In the genomic region with DNA sequence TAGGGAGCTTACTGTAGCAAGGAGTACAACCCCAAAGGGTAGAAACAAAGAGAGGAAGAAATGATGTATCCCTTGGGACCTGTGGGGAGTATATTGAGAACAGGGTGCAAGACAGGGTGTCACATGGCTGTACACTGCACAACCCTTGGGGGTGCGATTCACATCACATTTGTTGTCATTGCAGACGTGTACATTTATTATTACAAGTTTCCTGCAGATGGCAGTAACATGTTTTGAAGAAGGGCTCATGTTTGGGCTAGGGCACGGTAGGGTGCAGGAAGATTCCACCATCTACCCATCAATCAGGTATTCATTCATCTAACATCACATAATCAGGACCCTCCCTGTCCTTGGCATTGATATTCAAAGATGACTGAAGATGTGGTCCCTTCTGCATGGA, we compare ENCODE assay signal across 26 cellular contexts.
A peak's percentile ranks its signal among the peaks of the same experiment; 100 is the strongest.
DNase-seq lines count a peak whose midpoint lies in the region; ATAC-seq and TF ChIP-seq lines count a peak whose summit lies in the region.
"Had no signal": no experiment of that assay in that cellular context is flagged by ENCODE, and none has a peak within 500 bp of the region (broad histone marks: within the 10 kb centered on the region; RNA-seq: fewer than 3 reads in every experiment).

No MANE protein-coding gene starts in this region.

- H3K9ac ChIP-seq in OCI-LY1 (ENCODE audit: low read length): no peak overlapping the region
- H3K9ac ChIP-seq: KMS-11 had no signal

- H3K27me3 Mint-ChIP-seq in chondrocyte (ENCODE audit: low read depth): peaks cover 5% of the 10 kb centered on the region
- H3K27me3 Mint-ChIP-seq: activated naive CD8-positive, alpha-beta T cell had no signal

- H3K27ac ChIP-seq in OCI-LY1 (ENCODE audit: low read depth, low read length, poor library complexity, severe bottlenecking): no peak overlapping the region
- H3K27ac ChIP-seq in thyroid gland: no peak overlapping the region
- H3K27ac ChIP-seq: C4-2B, KMS-11, left ventricle myocardium inferior, SJSA1 had no signal

- H3K36me3 ChIP-seq in OCI-LY1 (ENCODE audit: insufficient read depth, low read length) (no peaks in the 10 kb centered on the region), thyroid gland (no peaks in the 10 kb centered on the region)
- H3K36me3 ChIP-seq: left ventricle myocardium inferior, SJSA1 had no signal

- no peaks in the 10 kb centered on the region for H4K20me1 ChIP-seq in OCI-LY1 (ENCODE audit: insufficient read depth, low read length)

- H2AFZ ChIP-seq in OCI-LY1 (ENCODE audit: low read length): no peak overlapping the region

- no peak for TF ChIP-seq POLR2A in thyroid gland (IDR thresholded peaks at IDR 0.05)

- no peaks in the 10 kb centered on the region for H3K36me3 Mint-ChIP-seq in chondrocyte (ENCODE audit: low read depth)
- H3K36me3 Mint-ChIP-seq: activated naive CD8-positive, alpha-beta T cell; stimulated activated effector memory CD8-positive, alpha-beta T cell treated with anti-CD3 and anti-CD28 coated beads, Interleukin-12 subunit alpha, Interleukin-12 subunit beta, amount 100 ng/mL, for 72 hours had no signal

- H3K27ac Mint-ChIP-seq in chondrocyte (ENCODE audit: unreplicated experiment): no peak overlapping the region
- H3K27ac Mint-ChIP-seq: activated CD4-positive, alpha-beta T cell treated with anti-CD3 and anti-CD28 coated beads, Interleukin-2, amount 10 ng/mL, durations not matched to agents 24 days and 14 days; activated naive CD8-positive, alpha-beta T cell; stimulated activated effector memory CD8-positive, alpha-beta T cell treated with anti-CD3 and anti-CD28 coated beads, Interleukin-12 subunit alpha, Interleukin-12 subunit beta, amount 100 ng/mL, for 72 hours had no signal

- no peaks in the 10 kb centered on the region for H3K79me2 ChIP-seq in OCI-LY1 (ENCODE audit: insufficient read depth, low read length)

- DNase-seq in GM13976 (ENCODE audit: low spot score): peak; percentile 11
- DNase-seq in chondrocyte (ENCODE audit: low spot score): no peak
- DNase-seq in posterior vena cava (ENCODE audit: low spot score): peak; percentile 5
- DNase-seq in medulla oblongata (ENCODE audit: extremely low spot score): no peak
- DNase-seq in left ventricle myocardium superior: no peak
- no peak for DNase-seq in thyroid gland
- DNase-seq: activated CD4-positive, alpha-beta T cell treated with anti-CD3 and anti-CD28 coated beads, Interleukin-2, amount 10 ng/mL, durations not matched to agents 24 days and 14 days; anterior cingulate cortex; Caco-2; DMS79; GF-D8; GOT3; islet precursor cell; left ventricle myocardium inferior; naive thymus-derived CD4-positive, alpha-beta T cell; NCI-H146; NCI-H2107; occipital lobe had no signal

- H3K4me3 Mint-ChIP-seq in chondrocyte (ENCODE audit: unreplicated experiment): no peak overlapping the region
- H3K4me3 Mint-ChIP-seq: activated CD4-positive, alpha-beta T cell treated with anti-CD3 and anti-CD28 coated beads, Interleukin-2, amount 10 ng/mL, durations not matched to agents 24 days and 14 days; activated naive CD8-positive, alpha-beta T cell; naive thymus-derived CD4-positive, alpha-beta T cell; stimulated activated effector memory CD8-positive, alpha-beta T cell treated with anti-CD3 and anti-CD28 coated beads, Interleukin-12 subunit alpha, Interleukin-12 subunit beta, amount 100 ng/mL, for 72 hours had no signal

- ATAC-seq in left ventricle myocardium superior (no peak), GM19035 (IDR thresholded peaks at IDR 0.05; ENCODE audit: unreplicated experiment) (no peak)
- ATAC-seq: naive thymus-derived CD4-positive, alpha-beta T cell; stimulated activated effector memory CD8-positive, alpha-beta T cell treated with anti-CD3 and anti-CD28 coated beads, Interleukin-12 subunit alpha, Interleukin-12 subunit beta, amount 100 ng/mL, for 72 hours had no signal

- no peaks in the 10 kb centered on the region for H3K9me3 Mint-ChIP-seq in chondrocyte (ENCODE audit: low read depth)
- H3K9me3 Mint-ChIP-seq: activated CD4-positive, alpha-beta T cell treated with anti-CD3 and anti-CD28 coated beads, Interleukin-2, amount 10 ng/mL, durations not matched to agents 24 days and 14 days; naive thymus-derived CD4-positive, alpha-beta T cell; stimulated activated effector memory CD8-positive, alpha-beta T cell treated with anti-CD3 and anti-CD28 coated beads, Interleukin-12 subunit alpha, Interleukin-12 subunit beta, amount 100 ng/mL, for 72 hours had no signal

- no peak for TF ChIP-seq CTCF in GM13976 (IDR thresholded peaks at IDR 0.05; ENCODE audit: borderline replicate concordance, control extremely low read depth, extremely low read depth, insufficient read depth, missing control alignments)
- peak; percentile 30; the same call in 1 of the 2 replicates for TF ChIP-seq CTCF in OCI-LY1 (IDR thresholded peaks at IDR 0.05; ENCODE audit: low read length)
- TF ChIP-seq CTCF in chondrocyte (IDR thresholded peaks at IDR 0.05): peak; percentile 34
- TF ChIP-seq CTCF in thyroid gland (IDR thresholded peaks at IDR 0.05): no peak

- peaks cover 14% of the 10 kb centered on the region for H3K4me1 Mint-ChIP-seq in chondrocyte (ENCODE audit: low read depth)
- H3K4me1 Mint-ChIP-seq: activated CD4-positive, alpha-beta T cell treated with anti-CD3 and anti-CD28 coated beads, Interleukin-2, amount 10 ng/mL, durations not matched to agents 24 days and 14 days had no signal

- no peaks in the 10 kb centered on the region for H3K9me3 ChIP-seq in OCI-LY1 (ENCODE audit: low read length)
- no peaks in the 10 kb centered on the region for H3K9me3 ChIP-seq in thyroid gland
- H3K9me3 ChIP-seq: Caco-2, left ventricle myocardium inferior, SJSA1 had no signal

- no peak overlapping the region for H3K4me2 ChIP-seq in OCI-LY1 (ENCODE audit: low read length)

- no peaks in the 10 kb centered on the region for H3K9me2 ChIP-seq in OCI-LY1 (ENCODE audit: low read depth, low read length)

- whole genome bisulfite sequencing in thyroid gland, 2 donors: 84 to 87% methylated on average over 3 of the region's 3 CpGs

- in situ Hi-C loops in GM13976 (cut with MboI; ENCODE audit: low sequenced_read_pairs, unreplicated experiment): no loop called here

- H3K4me3 ChIP-seq in OCI-LY1 (ENCODE audit: low read depth, low read length, poor library complexity, severe bottlenecking) (no peak overlapping the region), thyroid gland (replicated peaks in 1 of 3) (no peak overlapping the region)
- H3K4me3 ChIP-seq: coronary artery, left ventricle myocardium inferior, SJSA1 had no signal

- no peaks in the 10 kb centered on the region for H3F3A ChIP-seq in OCI-LY1 (ENCODE audit: insufficient read depth, low read length)

- no peaks in the 10 kb centered on the region for H3K4me1 ChIP-seq in OCI-LY1 (ENCODE audit: insufficient read depth, low read length, severe bottlenecking)
- peaks cover 0 to 29% of the 10 kb centered on the region in 2 donors for H3K4me1 ChIP-seq in thyroid gland
- H3K4me1 ChIP-seq: Caco-2, SJSA1 had no signal

- intact Hi-C loops in posterior vena cava (cut with DNase I) (loop anchor here (5.0 kb wide), 1 partner anchor 41 kb away; no protein-coding TSS in a partner anchor), left ventricle myocardium superior (cut with micrococcal nuclease) (no loop called here), thyroid gland (cut with DNase I) (no loop called here)

- no peaks in the 10 kb centered on the region for H3K27me3 ChIP-seq in OCI-LY1 (ENCODE audit: insufficient read depth, low read length)
- H3K27me3 ChIP-seq in thyroid gland: no peaks in the 10 kb centered on the region

Comparison
In these comparisons a context has a peak if more than half of its experiments do, and no peak if none do; other contexts are left out.
1. DNase-seq: peak in GM13976 (single experiment) and posterior vena cava (single experiment); none in chondrocyte (single experiment), medulla oblongata (single experiment), left ventricle myocardium superior (single experiment) and thyroid gland (0 of 2).
2. CTCF ChIP-seq: peak in OCI-LY1 (single experiment) and chondrocyte (single experiment); none in GM13976 (single experiment) and thyroid gland (0 of 6).
3. intact Hi-C loops: an anchor here in posterior vena cava (5.0 kb wide); none called in left ventricle myocardium superior and thyroid gland.